In the genomic region with DNA sequence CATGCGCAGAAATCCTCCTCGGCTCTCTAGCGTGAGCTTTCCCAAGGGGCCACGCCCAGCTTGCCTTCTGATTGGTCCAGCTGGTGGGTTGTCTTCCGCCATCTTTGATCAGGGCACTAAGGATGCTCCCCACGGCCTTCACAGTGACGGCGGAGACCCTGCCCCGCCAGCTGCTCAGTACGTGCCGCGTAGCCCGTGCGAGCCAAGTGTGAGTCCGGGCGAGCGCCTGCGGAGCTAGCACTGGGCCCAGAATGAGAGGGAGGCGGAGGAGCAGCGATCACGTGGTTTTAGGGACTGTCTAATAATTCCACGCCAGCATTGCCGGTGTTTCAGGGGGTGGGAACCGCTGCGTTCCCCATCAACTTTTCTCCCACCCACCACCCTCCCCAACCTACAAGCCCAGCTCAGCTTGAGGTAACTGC, we compare ENCODE assay signal across 9 cellular contexts. TPM values are rescaled to one million over a fixed set of nuclear protein-coding genes. Genes with fewer than 3 reads are reported as not detected.
DNase-seq lines count a peak whose midpoint lies in the region; ATAC-seq and TF ChIP-seq lines count a peak whose summit lies in the region.
"Had no signal": no experiment of that assay in that cellular context is flagged by ENCODE, and none has a peak within 500 bp of the region (broad histone marks: within the 10 kb centered on the region; RNA-seq: fewer than 3 reads in every experiment).

No MANE protein-coding gene starts in this region.

- no peaks in the 10 kb centered on the region for H3K27me3 ChIP-seq in spleen (replicated peaks in 1 of 7)

- H3K9me3 ChIP-seq in spleen = no peaks in the 10 kb centered on the region

- 0 to 1% (median 0%) methylated on average over 10 to 25 of the region's 25 CpGs for WGBS in spleen, 5 donors

- peak; percentile 99 for DNase-seq in AG09319 (ENCODE audit: extremely low read depth, low read depth)
- DNase-seq in NCI-H345 (lab: John Stamatoyannopoulos, UW) = peak; percentile 99
- DNase-seq in activated CD4-positive, CD25-positive, alpha-beta regulatory T cell (lab: John Stamatoyannopoulos, UW) = peak; percentile 90 to 97 (median 94)
- DNase-seq in central memory CD4-positive, alpha-beta T cell = peak; percentile 99
- DNase-seq in inferior parietal cortex (ENCODE audit: extremely low spot score) = peak; percentile 100
- DNase-seq in spleen = peak; percentile 99

- H3K36me3 ChIP-seq in spleen = peaks cover 0 to 37% (median 11%) of the 10 kb centered on the region in 6 donors

- peak in 2 of 3 donors; percentile 25 to 51 for TF ChIP-seq POLR2A in spleen (IDR thresholded peaks at IDR 0.05)

- H3K4me3 ChIP-seq in spleen = peak overlapping the region; percentile 61 to 96 (median 72)

- peak overlapping the region; percentile 88 to 95 (median 93) for H3K27ac ChIP-seq in spleen

- H3K4me1 ChIP-seq in spleen = peaks cover 29 to 68% (median 45%) of the 10 kb centered on the region in 6 donors

- intact Hi-C loops in spleen (cut with DNase I; ENCODE audit: low total_unique reads) = no loop called here

- ATAC-seq in GM19025 (IDR thresholded peaks at IDR 0.05; ENCODE audit: low read depth, unreplicated experiment) (peak; percentile 73), HG03280 (IDR thresholded peaks at IDR 0.05; ENCODE audit: unreplicated experiment) (peak; percentile 81)

- TF ChIP-seq CTCF in AG09319 (IDR thresholded peaks at IDR 0.05; ENCODE audit: low read depth, low read length) = no peak
- TF ChIP-seq CTCF in spleen (IDR thresholded peaks at IDR 0.05 in 8 of 11, conservative IDR thresholded peaks at IDR 0.05 in 3 of 11) = peak in 3 of 11 experiments; percentile 16 to 24 (median 16)

RNA-seq across cellular contexts. Expression of a gene that starts 1.6 kb away (rescaled TPM):
- 10 to 100 TPM in 6 of 7 donors, 1 to 10 TPM in 1; 9.9 to 36.8 (median 15.4) TPM for total RNA-seq in spleen
- 10 to 100 TPM; 16.9 to 30.4 (median 26.4) TPM for polyA plus RNA-seq in spleen

RNA-seq across cellular contexts. Expression of a gene that starts 27.2 kb away (rescaled TPM):
- total RNA-seq in spleen = 1 to 10 TPM in 6 of 7 donors, under 1 TPM in 1; 0.52 to 6.1 (median 2.4) TPM
- 1 to 10 TPM in 1 of 3 donors, under 1 TPM in 2; 0.54 to 1.5 (median 0.96) TPM for polyA plus RNA-seq in spleen

RNA-seq across cellular contexts. Expression of a gene that starts 36.8 kb away (rescaled TPM):
- 10 to 100 TPM; 10.2 to 19.5 (median 15.9) TPM for total RNA-seq in spleen
- 10 to 100 TPM in 1 of 3 donors, 1 to 10 TPM in 2; 6.5 to 11.0 (median 8.3) TPM for polyA plus RNA-seq in spleen

RNA-seq across cellular contexts. Expression of a gene that starts 47.8 kb away (rescaled TPM):
- not detected for total RNA-seq in spleen
- polyA plus RNA-seq in spleen = not detected
- total RNA-seq: T-helper 2 cell treated with Interferon-gamma antibody and Interleukin-4, amounts not matched to agents 100 ng/mL and 5 ng/mL, for 36 hours had no signal

Comparison
In these comparisons a context has a peak if more than half of its experiments do, and no peak if none do; other contexts are left out.
1. Peak in every context shown above with its lines: DNase-seq, ATAC-seq, H3K4me3 ChIP-seq and H3K27ac ChIP-seq.